In the genomic region with DNA sequence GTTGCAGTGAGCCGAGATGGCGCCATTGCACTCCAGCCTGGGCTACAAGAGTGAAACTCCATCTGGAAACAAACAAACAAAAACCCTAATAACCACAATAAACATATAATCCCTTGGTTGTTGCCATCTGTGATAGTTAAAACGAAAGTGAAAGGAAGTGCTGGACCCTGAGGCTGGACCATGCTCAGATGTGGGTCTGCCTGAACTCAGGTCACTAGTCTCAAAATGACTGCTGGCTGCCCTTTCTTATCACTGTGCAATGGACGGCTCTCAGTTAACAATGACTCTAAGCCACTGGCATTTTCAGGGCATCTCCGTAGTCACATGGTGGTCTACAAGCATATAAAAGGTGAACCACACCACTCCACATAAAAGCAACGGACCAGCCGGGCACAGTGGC, we compare ENCODE assay signal across 19 cellular contexts. TPM values are rescaled to one million over a fixed set of nuclear protein-coding genes. Genes with fewer than 3 reads are reported as not detected.
DNase-seq lines count a peak whose midpoint lies in the region; ATAC-seq, FAIRE-seq and TF ChIP-seq lines count a peak whose summit lies in the region.
"Had no signal": no experiment of that assay in that cellular context is flagged by ENCODE, and none has a peak within 500 bp of the region (broad histone marks: within the 10 kb centered on the region; RNA-seq: fewer than 3 reads in every experiment).

No MANE protein-coding gene starts in this region.

- H2AFZ ChIP-seq in HepG2 (ENCODE audit: low read length), result no peak overlapping the region
- no peak overlapping the region for H2AFZ ChIP-seq in smooth muscle cell (ENCODE audit: low read depth)

- H3K27ac Mint-ChIP-seq in natural killer cell treated with Interleukin-12 subunit alpha and Interleukin-12 subunit beta and Interleukin-15 and Interleukin-18, amount 100 ng/mL, for 72 hours, result peak overlapping the region; percentile 39 to 85
- no peak overlapping the region for H3K27ac Mint-ChIP-seq in natural killer cell
- H3K27ac Mint-ChIP-seq in endothelial cell (ENCODE audit: unreplicated experiment), result no peak overlapping the region

- peaks cover 27 to 51% of the 10 kb centered on the region in 2 donors for H3K4me1 Mint-ChIP-seq in natural killer cell treated with Interleukin-12 subunit alpha and Interleukin-12 subunit beta and Interleukin-15 and Interleukin-18, amount 100 ng/mL, for 72 hours (ENCODE audit: low read depth in 2 of 2)
- H3K4me1 Mint-ChIP-seq in natural killer cell (peaks cover 0 to 6% of the 10 kb centered on the region in 2 donors), endothelial cell (ENCODE audit: unreplicated experiment) (no peaks in the 10 kb centered on the region)

- H3F3A ChIP-seq in smooth muscle cell (ENCODE audit: low read depth), result no peaks in the 10 kb centered on the region

- no peaks in the 10 kb centered on the region for H3K36me3 ChIP-seq in HepG2 (replicated peaks in 1 of 2; ENCODE audit: control insufficient read depth in 1 of 2, insufficient read depth in 2 of 2, low read length in 2 of 2)
- H3K36me3 ChIP-seq in smooth muscle cell (ENCODE audit: low read depth), result no peaks in the 10 kb centered on the region

- peak overlapping the region; percentile 39 for H3K4me3 Mint-ChIP-seq in natural killer cell treated with Interleukin-12 subunit alpha and Interleukin-12 subunit beta and Interleukin-15 and Interleukin-18, amount 100 ng/mL, for 72 hours
- H3K4me3 Mint-ChIP-seq in natural killer cell (no peak overlapping the region), endothelial cell (ENCODE audit: unreplicated experiment) (no peak overlapping the region)

- 96% methylated on average over 7 of the region's 7 CpGs for WGBS in HepG2 (ENCODE audit: low lambda C conversion rate)
- 96% methylated on average over 7 of the region's 7 CpGs for WGBS in smooth muscle cell (ENCODE audit: low lambda C conversion rate)

- H4K20me1 ChIP-seq in HepG2 (ENCODE audit: insufficient read depth, low read length) (no peaks in the 10 kb centered on the region), smooth muscle cell (ENCODE audit: low read depth) (no peaks in the 10 kb centered on the region)

- H3K9me3 Mint-ChIP-seq in natural killer cell treated with Interleukin-12 subunit alpha and Interleukin-12 subunit beta and Interleukin-15 and Interleukin-18, amount 100 ng/mL, for 72 hours, result no peaks in the 10 kb centered on the region
- H3K9me3 Mint-ChIP-seq in natural killer cell, result no peaks in the 10 kb centered on the region
- no peaks in the 10 kb centered on the region for H3K9me3 Mint-ChIP-seq in endothelial cell (ENCODE audit: unreplicated experiment)

- TF ChIP-seq EP300 in HepG2 (IDR thresholded peaks at IDR 0.05; ENCODE audit: low read depth in 2 of 2, low read length in 2 of 2) (no peak), HepG2 (CRISPR knock-in tag; IDR thresholded peaks at IDR 0.05; ENCODE audit: borderline replicate concordance) (no peak)

- H3K36me3 Mint-ChIP-seq in natural killer cell treated with Interleukin-12 subunit alpha and Interleukin-12 subunit beta and Interleukin-15 and Interleukin-18, amount 100 ng/mL, for 72 hours, result no peaks in the 10 kb centered on the region
- H3K36me3 Mint-ChIP-seq in natural killer cell (no peaks in the 10 kb centered on the region), endothelial cell (ENCODE audit: low read depth, unreplicated experiment) (peaks cover 3% of the 10 kb centered on the region)

- H3K9me3 ChIP-seq in HepG2 (ENCODE audit: low read length) (no peaks in the 10 kb centered on the region), smooth muscle cell (replicated peaks; ENCODE audit: low read depth) (no peaks in the 10 kb centered on the region)

- no peak for TF ChIP-seq RAD21 in HepG2 (CRISPR knock-in tag; IDR thresholded peaks at IDR 0.05)

- TF ChIP-seq CTCF in natural killer cell (IDR thresholded peaks at IDR 0.05) (no peak), HepG2 (CRISPR knock-in tag; IDR thresholded peaks at IDR 0.05) (no peak), endothelial cell (IDR thresholded peaks at IDR 0.05; ENCODE audit: unreplicated experiment) (no peak), smooth muscle cell (IDR thresholded peaks at IDR 0.05; ENCODE audit: borderline replicate concordance, insufficient read depth, poor library complexity, severe bottlenecking) (no peak)

- H3K4me2 ChIP-seq in HepG2 (ENCODE audit: low read depth, low read length) (no peak overlapping the region), smooth muscle cell (no peak overlapping the region)

- H3K79me2 ChIP-seq in HepG2 (ENCODE audit: insufficient read depth, low read length) (no peaks in the 10 kb centered on the region), smooth muscle cell (ENCODE audit: low read depth) (no peaks in the 10 kb centered on the region)

- no TSS peak for BruUV-seq in HepG2 (replicated peaks; lab: Mats Ljungman, UMichigan)

- in situ Hi-C loops in HepG2 (cut with HindIII; ENCODE audit: extremely low pct_ligation_motif_present, low pct_unique_long_range_greater_than_20kb), result no loop called here

- H3K27me3 ChIP-seq in HepG2 (ENCODE audit: control insufficient read depth in 1 of 2, insufficient read depth in 2 of 2, low read length in 2 of 2), result no peaks in the 10 kb centered on the region
- no peaks in the 10 kb centered on the region for H3K27me3 ChIP-seq in smooth muscle cell (ENCODE audit: low read depth)

- no peak overlapping the region for H3K4me3 ChIP-seq in HepG2 (replicated peaks in 1 of 3; ENCODE audit: insufficient read depth in 1 of 3, low read depth in 2 of 3, low read length in 3 of 3)
- no peak overlapping the region for H3K4me3 ChIP-seq in smooth muscle cell

- no peak for TF ChIP-seq POLR2A in HepG2 (IDR thresholded peaks at IDR 0.05; ENCODE audit: insufficient read depth in 1 of 2, low read depth in 2 of 2, low read length in 2 of 2)

- H3K27ac ChIP-seq in HepG2 (ENCODE audit: extremely low read length, insufficient read depth, low read length) (no peak overlapping the region), smooth muscle cell (ENCODE audit: low read depth) (no peak overlapping the region)
- H3K27ac ChIP-seq: C4-2B had no signal

- H3K27me3 Mint-ChIP-seq in natural killer cell treated with Interleukin-12 subunit alpha and Interleukin-12 subunit beta and Interleukin-15 and Interleukin-18, amount 100 ng/mL, for 72 hours, result no peaks in the 10 kb centered on the region
- H3K27me3 Mint-ChIP-seq in natural killer cell (ENCODE audit: low read depth in 2 of 2), result peaks cover 0 to 2% of the 10 kb centered on the region in 2 donors
- peaks cover 7% of the 10 kb centered on the region for H3K27me3 Mint-ChIP-seq in endothelial cell (ENCODE audit: unreplicated experiment)

- FAIRE-seq in HepG2 (lab: Jason Lieb, UNC), result no peak
- FAIRE-seq: GM18507, HTR-8/SVneo had no signal

- CTCF ChIA-PET in HepG2 (lab: Yijun Ruan, JAX; ENCODE audit: low intra/inter-chr PET ratio, low total read pairs), result no interaction called here

- POLR2A ChIA-PET in HepG2 (lab: Yijun Ruan, JAX), result interaction anchor here (3.4 to 4.5 kb wide), 2 partner anchors 42 to 48 kb away, joined by 25 to 43 read pairs; partner anchors contain the start of gene FTH1

- intact Hi-C loops in natural killer cell (cut with micrococcal nuclease), result no loop called here
- intact Hi-C loops in HepG2 (cut with micrococcal nuclease; ENCODE audit: unreplicated experiment), result no loop called here

- H3K9ac ChIP-seq in HepG2 (ENCODE audit: insufficient read depth, low read depth, low read length), result no peak overlapping the region
- no peak overlapping the region for H3K9ac ChIP-seq in smooth muscle cell (ENCODE audit: low read depth)

- no peak for DNase-seq in natural killer cell treated with Interleukin-12 subunit alpha and Interleukin-12 subunit beta and Interleukin-15 and Interleukin-18, amount 100 ng/mL, for 72 hours (ENCODE audit: low spot score)
- DNase-seq in natural killer cell (no peak), SW480 (ENCODE audit: low spot score) (peak; percentile 60), HepG2 (ENCODE audit: low spot score) (no peak), NCI-H2171 (lab: John Stamatoyannopoulos, UW) (no peak), NCI-H1105 treated with DMSO at 0.1 percent for 48 hours (lab: John Stamatoyannopoulos, UW) (no peak), endothelial cell (ENCODE audit: low spot score) (no peak), smooth muscle cell (lab: John Stamatoyannopoulos, UW; ENCODE audit: unreplicated experiment) (no peak)
- DNase-seq: 8988T, COR-L47, DMS153, KBM-7, NCI-H1105, NCI-H187 treated with DMSO at 0.1 percent for 48 hours, NCI-H446 treated with DMSO at 0.1 percent for 48 hours, NCI-H82 had no signal

- peak; percentile 49 to 73 for ATAC-seq in natural killer cell treated with Interleukin-12 subunit alpha and Interleukin-12 subunit beta and Interleukin-15 and Interleukin-18, amount 100 ng/mL, for 72 hours
- ATAC-seq in natural killer cell (no peak), HepG2 (no peak)

- H3K4me1 ChIP-seq in HepG2 (ENCODE audit: insufficient read depth, low read length) (peaks cover 87% of the 10 kb centered on the region), smooth muscle cell (ENCODE audit: low read depth) (no peaks in the 10 kb centered on the region)

RNA-seq across cellular contexts. Expression of gene FTH1, which starts 48.2 kb away (rescaled TPM):
- total RNA-seq in natural killer cell treated with Interleukin-12 subunit alpha and Interleukin-12 subunit beta and Interleukin-15 and Interleukin-18, amount 100 ng/mL, for 72 hours, result over 10,000 TPM in 1 of 2 donors, 1,000 to 10,000 TPM in 1; 5,097 to 40,662 TPM
- total RNA-seq in natural killer cell (1,000 to 10,000 TPM; 1,067 to 1,951 (median 1,796) TPM), HepG2 (2016; rRNA removed; fragmentation: Illumina TruSeq; extraction: Trizol) (544 and 607 TPM in 2 replicates), endothelial cell (ENCODE audit: unreplicated experiment) (837 TPM), smooth muscle cell (903 and 1,173 TPM in 2 replicates)
- total RNA-seq in HepG2 (2016; cell fraction: cytosol; rRNA removed; fragmentation: Illumina TruSeq; extraction: Trizol; ENCODE audit: low read depth), result 3,105 and 3,667 TPM in 2 replicates
- 481 and 554 TPM in 2 replicates for total RNA-seq in HepG2 (2016; cell fraction: insoluble cytoplasmic fraction; rRNA removed; fragmentation: Illumina TruSeq; extraction: Trizol)
- 4,411 and 4,459 TPM in 2 replicates for total RNA-seq in HepG2 (2016; cell fraction: membrane; rRNA removed; fragmentation: Illumina TruSeq; extraction: Trizol)
- 460 and 546 TPM in 2 replicates for total RNA-seq in HepG2 (2016; cell fraction: nucleus; rRNA removed; fragmentation: Illumina TruSeq; extraction: Trizol)
- polyA plus RNA-seq in HepG2 (2011; rRNA removed) (760 and 802 TPM in 2 replicates), smooth muscle cell (6,048 and 7,176 TPM in 2 replicates)
- polyA plus RNA-seq in HepG2 (2011; cell fraction: cytosol; rRNA removed), result 904 and 962 TPM in 2 replicates
- polyA plus RNA-seq in HepG2 (2011; cell fraction: nucleus; rRNA removed), result 547 and 633 TPM in 2 replicates
- polyA plus RNA-seq in HepG2 (2012), result 4,160 and 4,286 TPM in 2 replicates
- 74,852 and 83,301 TPM in 2 replicates for polyA plus RNA-seq in HepG2 (2016; cell fraction: cytosol; fragmentation: Illumina TruSeq; extraction: Trizol; ENCODE audit: low read depth)
- polyA plus RNA-seq in HepG2 (2016; cell fraction: insoluble cytoplasmic fraction; fragmentation: Illumina TruSeq; extraction: Trizol; ENCODE audit: low read depth), result 2,697 and 2,813 TPM in 2 replicates
- polyA plus RNA-seq in HepG2 (2016; cell fraction: membrane; fragmentation: Illumina TruSeq; extraction: Trizol; ENCODE audit: low read depth), result 37,583 and 39,786 TPM in 2 replicates
- 2,546 and 3,012 TPM in 2 replicates for polyA plus RNA-seq in HepG2 (2016; cell fraction: nucleus; fragmentation: Illumina TruSeq; extraction: Trizol; ENCODE audit: insufficient read depth, low read depth)
- 361 and 877 TPM in 2 replicates for polyA minus RNA-seq in HepG2 (2011; rRNA and poly(A)+ RNA removed; ENCODE audit: low replicate concordance)
- 693 and 773 TPM in 2 replicates for polyA minus RNA-seq in HepG2 (2011; cell fraction: cytosol; rRNA and poly(A)+ RNA removed)
- 191 and 263 TPM in 2 replicates for polyA minus RNA-seq in HepG2 (2011; cell fraction: nucleus; rRNA and poly(A)+ RNA removed)

Comparison
In these comparisons a context has a peak if more than half of its experiments do, and no peak if none do; other contexts are left out.
1. ATAC-seq: peak in natural killer cell treated with Interleukin-12 subunit alpha and Interleukin-12 subunit beta and Interleukin-15 and Interleukin-18, amount 100 ng/mL, for 72 hours (2 of 2); none in natural killer cell (0 of 3) and HepG2 (single experiment).
2. H3K27ac Mint-ChIP-seq: peak in natural killer cell treated with Interleukin-12 subunit alpha and Interleukin-12 subunit beta and Interleukin-15 and Interleukin-18, amount 100 ng/mL, for 72 hours (2 of 2); none in natural killer cell (0 of 2) and endothelial cell (single experiment).